Comparison of ENCODE assay signal across 18 cellular contexts in genomic region chr2:80153768-80154167, GRCh38.
A peak's percentile ranks its signal among the peaks of the same experiment; 100 is the strongest.
DNase-seq lines count a peak whose midpoint lies in the region; ATAC-seq lines count a peak whose summit lies in the region.
"Had no signal": no experiment of that assay in that cellular context is flagged by ENCODE, and none has a peak within 500 bp of the region (broad histone marks: within the 10 kb centered on the region; RNA-seq: fewer than 3 reads in every experiment).

No MANE protein-coding gene starts in this region.

- H3K4ac ChIP-seq in neuronal stem cell (ENCODE audit: low read length) = no peak overlapping the region

- H3K4me2 ChIP-seq in neuronal stem cell (ENCODE audit: insufficient read depth, low read length, poor library complexity, severe bottlenecking) = no peak overlapping the region
- H3K4me2 ChIP-seq: BLaER1 had no signal

- H3K4me1 ChIP-seq in ectodermal cell (ENCODE audit: control insufficient read depth, insufficient read depth, low read length) = peaks cover 4% of the 10 kb centered on the region
- H3K4me1 ChIP-seq in neuronal stem cell (ENCODE audit: control insufficient read depth in 2 of 2, insufficient read depth in 1 of 2, low read depth in 1 of 2, low read length in 2 of 2) = peaks cover 0 to 5% of the 10 kb centered on the region in 2 donors
- H3K4me1 ChIP-seq: BE2C, Caco-2 had no signal

- H2BK5ac ChIP-seq in neuronal stem cell (ENCODE audit: low read length) = no peak overlapping the region

- H3K4me3 ChIP-seq in ectodermal cell (ENCODE audit: insufficient read depth, low read depth, low read length) = no peak overlapping the region
- no peak overlapping the region for H3K4me3 ChIP-seq in neuronal stem cell (ENCODE audit: low read length in 2 of 2)
- H3K4me3 ChIP-seq: BLaER1 had no signal

- no peaks in the 10 kb centered on the region for H3K79me1 ChIP-seq in neuronal stem cell (ENCODE audit: low read depth, low read length)

- H3K9me3 ChIP-seq in ectodermal cell (ENCODE audit: control insufficient read depth, low read length) (no peaks in the 10 kb centered on the region), neuronal stem cell (replicated peaks in 1 of 2; ENCODE audit: control insufficient read depth in 2 of 2, insufficient read depth in 1 of 2, low read depth in 1 of 2, low read length in 2 of 2) (no peaks in the 10 kb centered on the region)
- H3K9me3 ChIP-seq: BE2C, BLaER1, Caco-2 had no signal

- no peak overlapping the region for H3K14ac ChIP-seq in neuronal stem cell (ENCODE audit: low read length)

- DNase-seq in OCI-M1 (lab: John Stamatoyannopoulos, UW) (peak; percentile 40), neuronal stem cell (ENCODE audit: low spot score) (no peak), nucleus accumbens (lab: John Stamatoyannopoulos, UW) (no peak), GM19240 (ENCODE audit: insufficient read length, low spot score) (no peak)
- DNase-seq in stimulated activated naive CD4-positive, alpha-beta T cell treated with Interleukin-2 at 50 U/mL for 16 hours (lab: John Stamatoyannopoulos, UW) = no peak
- DNase-seq: 8988T; ACHN; BE2C; C1 segment of cervical spinal cord; Caco-2; Calu3; CD4-positive, alpha-beta memory T cell; CD4-positive, CD25-positive, alpha-beta regulatory T cell; DMS79 treated with DMSO at 0.1 percent for 48 hours; GF-D8 had no signal

- no peak overlapping the region for H3K18ac ChIP-seq in neuronal stem cell (ENCODE audit: low read length)

- H3K23ac ChIP-seq in neuronal stem cell (ENCODE audit: low read depth, low read length, poor library complexity) = no peak overlapping the region

- no peak for ATAC-seq in GM19455 (IDR thresholded peaks at IDR 0.05; ENCODE audit: unreplicated experiment)

- H3K36me3 ChIP-seq in ectodermal cell (ENCODE audit: control insufficient read depth, insufficient read depth, low read length) (no peaks in the 10 kb centered on the region), neuronal stem cell (replicated peaks in 1 of 2; ENCODE audit: control insufficient read depth in 2 of 2, insufficient read depth in 2 of 2, low read length in 2 of 2) (no peaks in the 10 kb centered on the region)
- H3K36me3 ChIP-seq: BE2C, BLaER1 had no signal

- H3K27me3 ChIP-seq in ectodermal cell (ENCODE audit: control insufficient read depth, insufficient read depth, low read length, poor library complexity, severe bottlenecking) (no peaks in the 10 kb centered on the region), neuronal stem cell (ENCODE audit: control insufficient read depth in 3 of 3, insufficient read depth in 3 of 3, low read depth in 1 of 3, low read length in 3 of 3) (peaks cover 0 to 4% (median 0%) of the 10 kb centered on the region in 3 experiments)
- H3K27me3 ChIP-seq: BE2C, BLaER1 had no signal

- H2AK5ac ChIP-seq in neuronal stem cell (ENCODE audit: low read depth, low read length) = no peak overlapping the region

- no peak overlapping the region for H3K9ac ChIP-seq in neuronal stem cell (ENCODE audit: low read depth, low read length, poor library complexity)
- H3K9ac ChIP-seq: BLaER1 had no signal

- H2BK12ac ChIP-seq in neuronal stem cell (ENCODE audit: low read length) = no peak overlapping the region

- H3K27ac ChIP-seq in ectodermal cell (ENCODE audit: insufficient read depth, low read depth, low read length, poor library complexity, severe bottlenecking) (peak overlapping the region; percentile 8), neuronal stem cell (replicated peaks; ENCODE audit: low read length) (peak overlapping the region; percentile 27)
- H3K27ac ChIP-seq: BLaER1 had no signal

- no peak overlapping the region for H2BK120ac ChIP-seq in neuronal stem cell (ENCODE audit: low read depth, low read length)

- no peak overlapping the region for H4K8ac ChIP-seq in neuronal stem cell (ENCODE audit: low read depth, low read length)

- H2BK15ac ChIP-seq in neuronal stem cell (ENCODE audit: low read length) = no peak overlapping the region

- H4K91ac ChIP-seq in neuronal stem cell (ENCODE audit: low read depth, low read length, poor library complexity) = no peak overlapping the region

- H2AFZ ChIP-seq in neuronal stem cell (ENCODE audit: low read length) = no peak overlapping the region
